Comparison of ENCODE assay signal across 1 cellular context in the genomic region with DNA sequence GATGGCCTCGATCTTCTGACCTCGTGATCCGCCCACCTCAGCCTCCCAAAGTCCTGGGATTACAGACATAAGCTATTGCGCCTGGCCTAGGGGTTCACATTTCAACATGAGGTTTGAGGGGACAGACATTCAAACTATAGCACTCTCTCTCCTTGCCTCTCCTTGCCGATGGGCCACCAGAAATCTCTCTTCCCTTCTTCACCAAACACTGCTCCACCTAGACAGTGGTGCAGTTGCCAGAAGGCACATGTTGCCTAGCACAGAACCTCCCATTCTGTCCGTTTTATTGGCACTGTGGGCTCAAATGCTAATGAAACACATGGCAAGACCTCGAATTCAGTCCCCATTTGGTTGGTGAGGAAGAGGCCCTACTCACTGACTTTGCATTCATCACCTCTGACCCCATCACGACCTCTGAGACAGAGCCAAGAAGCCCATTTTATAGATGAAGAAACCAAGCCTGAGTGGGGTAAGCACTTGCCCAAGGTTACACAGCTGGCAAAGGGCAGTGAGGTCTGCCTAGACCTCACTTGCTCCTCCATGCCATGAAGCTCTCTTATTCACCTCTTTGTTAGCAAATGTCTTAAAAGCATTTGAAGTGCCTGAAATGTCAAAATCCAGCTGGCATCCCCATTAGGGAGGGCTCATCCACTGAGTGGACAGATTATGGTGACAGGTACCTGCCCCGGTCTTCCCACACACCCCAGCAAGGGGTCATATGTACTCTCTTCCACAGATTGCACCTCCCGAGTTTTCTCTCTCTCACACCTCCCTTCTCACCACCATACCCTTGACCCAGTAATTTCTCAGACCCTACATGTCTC.
TF ChIP-seq lines count a peak whose summit lies in the region.

No MANE protein-coding gene starts in this region.

TF ChIP-seq in IMR-90, 13 proteins besides CTCF, POLR2A, EP300 and RAD21:
- TF ChIP-seq MXI1 (IDR thresholded peaks at IDR 0.05; ENCODE audit: borderline replicate concordance, low read depth, low read length) (no peak), RCOR1 (IDR thresholded peaks at IDR 0.05; ENCODE audit: insufficient replicate concordance, low read length) (no peak), MAZ (IDR thresholded peaks at IDR 0.05; ENCODE audit: borderline replicate concordance, low read depth, low read length) (no peak), ELK1 (IDR thresholded peaks at IDR 0.05; ENCODE audit: borderline replicate concordance, low read depth, low read length) (no peak), BHLHE40 (IDR thresholded peaks at IDR 0.05; ENCODE audit: low read depth, low read length) (no peak), MAFK (IDR thresholded peaks at IDR 0.05; ENCODE audit: low read depth, low read length) (no peak), CHD1 (IDR thresholded peaks at IDR 0.05; ENCODE audit: low read depth, low read length) (no peak), SMC3 (IDR thresholded peaks at IDR 0.05; ENCODE audit: low read depth, low read length) (no peak), RFX5 (IDR thresholded peaks at IDR 0.05; ENCODE audit: low read depth, low read length) (no peak)
- TF ChIP-seq, protein P1, sequence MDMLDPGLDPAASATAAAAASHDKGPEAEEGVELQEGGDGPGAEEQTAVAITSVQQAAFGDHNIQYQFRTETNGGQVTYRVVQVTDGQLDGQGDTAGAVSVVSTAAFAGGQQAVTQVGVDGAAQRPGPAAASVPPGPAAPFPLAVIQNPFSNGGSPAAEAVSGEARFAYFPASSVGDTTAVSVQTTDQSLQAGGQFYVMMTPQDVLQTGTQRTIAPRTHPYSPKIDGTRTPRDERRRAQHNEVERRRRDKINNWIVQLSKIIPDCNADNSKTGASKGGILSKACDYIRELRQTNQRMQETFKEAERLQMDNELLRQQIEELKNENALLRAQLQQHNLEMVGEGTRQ (IDR thresholded peaks at IDR 0.05; ENCODE audit: low read depth, low read length): no peak
TF ChIP-seq in IMR-90: peak in this region for 0.
